20 cellular contexts compared by ENCODE assay signal in genomic region chr9:87233916-87234455, GRCh38.
"Had no signal": no experiment of that assay in that cellular context is flagged by ENCODE, and none has a peak within 500 bp of the region (broad histone marks: within the 10 kb centered on the region; RNA-seq: fewer than 3 reads in every experiment).

No MANE protein-coding gene starts in this region.

- ATAC-seq: activated CD8-positive, alpha-beta T cell treated with anti-CD3 and anti-CD28 coated beads, Interleukin-2, amount 10 ng/mL, durations not matched to agents 7 days and 5 days; activated naive CD4-positive, alpha-beta T cell treated with anti-CD3 and anti-CD28 coated beads, Interleukin-2, amount 50 U/mL, for 72 hours; SK-N-SH treated with all-trans-retinoic acid at 6 μM for 48 hours had no signal

- H3K27ac Mint-ChIP-seq: activated CD8-positive, alpha-beta T cell treated with anti-CD3 and anti-CD28 coated beads, Interleukin-2, amount 10 ng/mL, durations not matched to agents 7 days and 5 days; activated naive CD4-positive, alpha-beta T cell treated with anti-CD3 and anti-CD28 coated beads, Interleukin-2, amount 50 U/mL, for 72 hours; endodermal cell; stimulated activated naive CD8-positive, alpha-beta T cell treated with anti-CD3 and anti-CD28 coated beads, Interleukin-15, Interleukin-2, amounts not matched to agents 100 ng/mL and 50 ng/mL, for 24 hours had no signal

- DNase-seq: activated CD4-positive, alpha-beta T cell treated with anti-CD3 and anti-CD28 coated beads for 1 hour; activated CD4-positive, alpha-beta T cell treated with anti-CD3 and anti-CD28 coated beads, Interleukin-2, amount 50 U/mL, for 1 hour; activated CD8-positive, alpha-beta T cell treated with anti-CD3 and anti-CD28 coated beads, Interleukin-2, amount 10 ng/mL, durations not matched to agents 7 days and 5 days; activated gamma-delta T cell treated with Interleukin-2 at 50 U/mL for 16 hours; adrenal gland; endodermal cell; esophagus squamous epithelium; kidney; nephron progenitor cell; nucleus accumbens; posterior cingulate gyrus; stimulated activated CD4-positive, alpha-beta T cell treated with anti-CD3 and anti-CD28 coated beads, Interleukin-12 subunit alpha, Interleukin-12 subunit beta, amount 100 ng/mL, for 4 hours; substantia nigra; T-helper 1 cell; thyroid gland had no signal

- H3K4me1 Mint-ChIP-seq: endodermal cell had no signal

- H3K4me3 ChIP-seq: adrenal gland, ascending aorta, coronary artery, esophagus squamous epithelium, thyroid gland had no signal

- H3K36me3 ChIP-seq: adrenal gland, ascending aorta, esophagus squamous epithelium, thyroid gland had no signal

- H3K9me3 ChIP-seq: adrenal gland, ascending aorta, esophagus squamous epithelium, thyroid gland had no signal

- H3K27me3 ChIP-seq: ascending aorta, esophagus squamous epithelium, thyroid gland had no signal

- H3K4me3 Mint-ChIP-seq: activated CD8-positive, alpha-beta T cell treated with anti-CD3 and anti-CD28 coated beads, Interleukin-2, amount 10 ng/mL, durations not matched to agents 7 days and 5 days; endodermal cell; nephron progenitor cell; stimulated activated naive CD8-positive, alpha-beta T cell treated with anti-CD3 and anti-CD28 coated beads, Interleukin-15, Interleukin-2, amounts not matched to agents 100 ng/mL and 50 ng/mL, for 24 hours had no signal

- H3K27ac ChIP-seq: adrenal gland, ascending aorta, coronary artery, esophagus squamous epithelium, thyroid gland had no signal

- H3K4me1 ChIP-seq: adrenal gland, ascending aorta, esophagus squamous epithelium, thyroid gland had no signal
